In the genomic region with DNA sequence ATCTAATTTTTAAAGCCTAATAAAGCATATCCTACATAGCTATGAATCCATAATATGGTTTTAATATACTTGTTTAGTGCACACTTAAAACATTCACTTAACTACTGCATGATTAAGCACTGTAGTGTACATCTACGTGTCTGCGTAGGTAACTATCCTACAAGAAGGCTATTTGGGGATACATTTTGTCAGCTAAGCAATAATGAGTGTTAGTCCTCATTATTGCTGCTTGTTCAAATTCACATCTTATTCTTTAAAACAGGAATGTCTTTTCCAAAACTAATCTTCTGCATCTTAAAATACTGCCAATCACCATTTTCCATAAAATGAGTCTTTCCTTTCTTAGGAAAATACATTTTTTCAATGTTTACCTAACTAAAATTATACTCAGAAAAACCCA, we compare ENCODE assay signal across 29 cellular contexts.
"Had no signal": no experiment of that assay in that cellular context is flagged by ENCODE, and none has a peak within 500 bp of the region (broad histone marks: within the 10 kb centered on the region; RNA-seq: fewer than 3 reads in every experiment).

No MANE protein-coding gene starts in this region.

- DNase-seq: naive thymus-derived CD4-positive, alpha-beta T cell; natural killer cell; occipital lobe; ovary; posterior cingulate gyrus; psoas muscle; right cardiac atrium; spleen; stimulated activated CD4-positive, alpha-beta T cell treated with anti-CD3 and anti-CD28 coated beads, Interleukin-12 subunit alpha, Interleukin-12 subunit beta, amount 100 ng/mL, for 4 hours; stimulated activated CD4-positive, alpha-beta T cell treated with anti-CD3 and anti-CD28 coated beads, Interleukin-1b, Interleukin-23, amount 100 ng/mL, for 48 hours; stimulated activated CD4-positive, alpha-beta T cell treated with anti-CD3 and anti-CD28 coated beads, Interleukin-4, amount 100 ng/mL, for 1 hour; stimulated activated CD4-positive, alpha-beta T cell treated with anti-CD3 and anti-CD28 coated beads, Interleukin-4, amount 100 ng/mL, for 4 hours; stimulated activated CD8-positive, alpha-beta memory T cell treated with anti-CD3 and anti-CD28 coated beads, Interleukin-4, amount 100 ng/mL, for 48 hours; stimulated activated naive CD4-positive, alpha-beta T cell; stimulated activated naive CD8-positive, alpha-beta T cell treated with anti-CD3 and anti-CD28 coated beads, Interleukin-15, amount 100 ng/mL, for 72 hours; stimulated activated naive CD8-positive, alpha-beta T cell treated with anti-CD3 and anti-CD28 coated beads, Interleukin-15, Interleukin-2, amounts not matched to agents 100 U/mL and 50 U/mL, for 24 hours; substantia nigra; testis; tibial artery; transverse colon; upper lobe of right lung; uterus had no signal

- H3K4me1 ChIP-seq: neural progenitor cell, parathyroid adenoma, psoas muscle, spleen, testis, transverse colon, upper lobe of right lung had no signal

- H3K4me3 ChIP-seq: neural progenitor cell, ovary, psoas muscle, skin epidermis, smooth muscle cell, spleen, suprapubic skin, testis, tibial artery, transverse colon, upper lobe of right lung, uterus had no signal

- H2AFZ ChIP-seq: neural progenitor cell, parathyroid adenoma had no signal

- H3K9me3 ChIP-seq: ovary, psoas muscle, spleen, suprapubic skin, testis, tibial artery, transverse colon, upper lobe of right lung, uterus had no signal

- H3K27me3 ChIP-seq: neural progenitor cell, ovary, spleen, suprapubic skin, testis, tibial artery, transverse colon, upper lobe of right lung, uterus had no signal

- H3K9ac ChIP-seq: neural progenitor cell, parathyroid adenoma had no signal

- H3K4me2 ChIP-seq: neural progenitor cell, smooth muscle cell had no signal

- H3K27ac ChIP-seq: neural progenitor cell, ovary, parathyroid adenoma, psoas muscle, skin epidermis, spleen, suprapubic skin, testis, transverse colon, upper lobe of right lung, uterus had no signal

- ATAC-seq: naive thymus-derived CD4-positive, alpha-beta T cell; natural killer cell; psoas muscle; right cardiac atrium; sciatic nerve; stimulated activated memory B cell treated with anti-CD40 and anti-IgM and Interleukin-4, amounts not matched to agents 10 μg/mL and 1 μg/mL and 100 μg/mL, for 72 hours; stimulated activated naive CD8-positive, alpha-beta T cell treated with anti-CD3 and anti-CD28 coated beads, Interleukin-15, amount 100 ng/mL, for 72 hours; stimulated activated naive CD8-positive, alpha-beta T cell treated with anti-CD3 and anti-CD28 coated beads, Interleukin-15, Interleukin-2, amounts not matched to agents 100 U/mL and 50 U/mL, for 24 hours; upper lobe of right lung had no signal

- H3K79me2 ChIP-seq: parathyroid adenoma had no signal

- H3K36me3 ChIP-seq: neural progenitor cell, ovary, spleen, suprapubic skin, transverse colon, upper lobe of right lung, uterus had no signal
